Comparison of ENCODE assay signal across 8 cellular contexts in the genomic region with DNA sequence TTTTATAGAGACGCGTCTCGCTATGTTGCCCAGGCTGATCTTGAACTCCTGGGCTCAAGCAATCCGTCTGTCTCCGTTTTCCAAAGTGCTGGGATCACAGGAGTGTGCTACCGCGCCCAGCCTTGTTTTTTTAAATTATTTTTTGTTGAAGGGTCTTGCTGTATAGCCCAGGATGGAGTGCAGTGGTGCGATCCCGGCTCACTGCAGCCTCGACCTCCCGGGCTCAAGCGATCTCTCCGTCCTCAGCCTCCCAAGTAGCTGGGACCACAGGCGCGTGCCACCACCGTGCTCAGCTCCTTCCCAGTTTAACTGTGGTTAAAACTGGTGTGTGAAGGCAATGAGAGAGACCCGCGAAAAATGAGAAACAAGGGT. TPM values are rescaled to one million over a fixed set of nuclear protein-coding genes. Genes with fewer than 3 reads are reported as not detected.
DNase-seq lines count a peak whose midpoint lies in the region; ATAC-seq and TF ChIP-seq lines count a peak whose summit lies in the region.

No MANE protein-coding gene starts in this region.

- no TSS peak for BruUV-seq in mammary epithelial cell (replicated peaks; lab: Mats Ljungman, UMichigan)

- intact Hi-C loops in mammary epithelial cell (cut with micrococcal nuclease) = no loop called here

- H3K27me3 ChIP-seq in mammary epithelial cell (ENCODE audit: insufficient read depth, low read length) = no peaks in the 10 kb centered on the region
- peaks cover 2% of the 10 kb centered on the region; the same call in 1 of the 2 replicates for H3K27me3 ChIP-seq in H7 (ENCODE audit: control insufficient read depth, insufficient read depth, low read length)

- H3K4me1 ChIP-seq in mammary epithelial cell (ENCODE audit: insufficient read depth, low read length) = peaks cover 17% of the 10 kb centered on the region
- H3K4me1 ChIP-seq in mesodermal cell (ENCODE audit: control insufficient read depth, insufficient read depth, low read length, poor library complexity, severe bottlenecking) = no peaks in the 10 kb centered on the region

- peak overlapping the region; percentile 89 for H2AFZ ChIP-seq in mammary epithelial cell (ENCODE audit: low read depth, low read length)

- DNase-seq in mammary epithelial cell (no peak), H7 (no peak), NCI-H345 treated with DMSO at 0.1 percent for 48 hours (lab: John Stamatoyannopoulos, UW; ENCODE audit: unreplicated experiment) (no peak), NCI-H2196 treated with DMSO at 0.1 percent for 48 hours (lab: John Stamatoyannopoulos, UW; ENCODE audit: unreplicated experiment) (no peak)

- in situ Hi-C loops in mammary epithelial cell (cut with MboI; ENCODE audit: low sequenced_read_pairs in 2 of 2) = no loop called here

- no peak overlapping the region for H3K9ac ChIP-seq in mammary epithelial cell (ENCODE audit: insufficient read depth, low read length)

- H3K27ac ChIP-seq in 22Rv1 (peak overlapping the region; percentile 84), mammary epithelial cell (ENCODE audit: insufficient read depth, low read depth, low read length) (peak overlapping the region; percentile 21), mesodermal cell (ENCODE audit: low read depth, low read length, severe bottlenecking) (peak overlapping the region; percentile 81)

- CTCF ChIA-PET in mammary epithelial cell (lab: Charles Lee; ENCODE audit: low non-redundant PET) = no interaction called here

- no peaks in the 10 kb centered on the region for H3K79me2 ChIP-seq in mammary epithelial cell (ENCODE audit: insufficient read depth, low read length)

- H4K20me1 ChIP-seq in mammary epithelial cell (ENCODE audit: insufficient read depth, low read length) = no peaks in the 10 kb centered on the region

- peak overlapping the region; percentile 74 for H3K4me2 ChIP-seq in mammary epithelial cell (ENCODE audit: insufficient read depth, low read depth, low read length)

- H3K36me3 ChIP-seq in mammary epithelial cell (ENCODE audit: insufficient read depth, low read length) (no peaks in the 10 kb centered on the region), mesodermal cell (ENCODE audit: control insufficient read depth, insufficient read depth, low read length) (no peaks in the 10 kb centered on the region), H7 (replicated peaks; ENCODE audit: control insufficient read depth, insufficient read depth, low read length) (no peaks in the 10 kb centered on the region)

- H3K4me3 ChIP-seq in mammary epithelial cell (replicated peaks in 1 of 3; ENCODE audit: insufficient read depth in 1 of 3, low read depth in 2 of 3, low read length in 3 of 3) (peak overlapping the region; percentile 1 to 56 (median 43)), mesodermal cell (ENCODE audit: extremely low read depth, insufficient read depth, low read length, poor library complexity, severe bottlenecking) (peak overlapping the region; percentile 35), H7 (ENCODE audit: insufficient read depth, low read depth, low read length) (no peak overlapping the region)

- TF ChIP-seq CTCF in 22Rv1 (IDR thresholded peaks at IDR 0.05) (no peak), mammary epithelial cell (conservative IDR thresholded peaks at IDR 0.05 in 1 of 2, IDR thresholded peaks at IDR 0.05 in 1 of 2; ENCODE audit: extremely low read depth in 1 of 2, insufficient read depth in 1 of 2, low read depth in 1 of 2, low read length in 2 of 2) (no peak)

- ATAC-seq in HG02852 (IDR thresholded peaks at IDR 0.05; ENCODE audit: unreplicated experiment) (peak; percentile 6), GM21360 (IDR thresholded peaks at IDR 0.05; ENCODE audit: unreplicated experiment) (no peak)

- dilution Hi-C loops in mammary epithelial cell (cut with HindIII; ENCODE audit: low sequenced_read_pairs) = no loop called here

- 83% methylated on average over 16 of the region's 18 CpGs for WGBS in mammary epithelial cell (ENCODE audit: low coverage, missing lambda C conversion rate)
- whole genome bisulfite sequencing in mesodermal cell (ENCODE audit: insufficient coverage in 2 of 2), 2 experiments = 87 to 91% methylated on average over 12 to 18 of the region's 18 CpGs

- no peaks in the 10 kb centered on the region for H3K9me3 ChIP-seq in mammary epithelial cell (replicated peaks; ENCODE audit: insufficient read depth, low read length)
- peaks cover 7% of the 10 kb centered on the region for H3K9me3 ChIP-seq in mesodermal cell (ENCODE audit: control insufficient read depth, low read length)

RNA-seq across cellular contexts. Expression of a gene that starts 11.0 kb away (rescaled TPM):
- total RNA-seq in mammary epithelial cell = 100 to 1,000 TPM; 149 to 228 TPM
- polyA plus RNA-seq in mammary epithelial cell = 254 TPM
- 176 TPM for polyA minus RNA-seq in mammary epithelial cell
- 193 TPM for polyA plus RNA-seq in mesodermal cell (2013, experiment 1 of 2)
- polyA plus RNA-seq in mesodermal cell (2013, experiment 2 of 2) = 159 TPM
- total RNA-seq in H7 (2014; rRNA removed; shearing (Covaris generic)) = 328 and 342 TPM in 2 replicates

RNA-seq across cellular contexts. Expression of a gene that starts 16.9 kb away (rescaled TPM):
- 1 to 10 TPM; 3.2 to 3.8 TPM for total RNA-seq in mammary epithelial cell
- polyA plus RNA-seq in mammary epithelial cell = 2.5 TPM
- not detected for polyA minus RNA-seq in mammary epithelial cell
- polyA plus RNA-seq in mesodermal cell (2013, experiment 1 of 2) = 6.4 TPM
- 4.4 TPM for polyA plus RNA-seq in mesodermal cell (2013, experiment 2 of 2)
- 2.7 and 4.9 TPM in 2 replicates for total RNA-seq in H7 (2014; rRNA removed; shearing (Covaris generic))

RNA-seq across cellular contexts. Expression of a gene that starts 48.5 kb away (rescaled TPM):
- not detected for total RNA-seq in mammary epithelial cell
- polyA plus RNA-seq in mammary epithelial cell = not detected
- not detected for polyA minus RNA-seq in mammary epithelial cell
- not detected for polyA plus RNA-seq in mesodermal cell (2013, experiment 1 of 2)
- polyA plus RNA-seq in mesodermal cell (2013, experiment 2 of 2) = not detected
- not detected in 2 replicates for total RNA-seq in H7 (2014; rRNA removed; shearing (Covaris generic))

Comparison
In these comparisons a context has a peak if more than half of its experiments do, and no peak if none do; other contexts are left out.
1. H3K27ac ChIP-seq: peak in every context shown above with its lines; median percentile 84 in 22Rv1; 81 in mesodermal cell; 21 in mammary epithelial cell.